Comparison of ENCODE assay signal across 19 cellular contexts in the genomic region with DNA sequence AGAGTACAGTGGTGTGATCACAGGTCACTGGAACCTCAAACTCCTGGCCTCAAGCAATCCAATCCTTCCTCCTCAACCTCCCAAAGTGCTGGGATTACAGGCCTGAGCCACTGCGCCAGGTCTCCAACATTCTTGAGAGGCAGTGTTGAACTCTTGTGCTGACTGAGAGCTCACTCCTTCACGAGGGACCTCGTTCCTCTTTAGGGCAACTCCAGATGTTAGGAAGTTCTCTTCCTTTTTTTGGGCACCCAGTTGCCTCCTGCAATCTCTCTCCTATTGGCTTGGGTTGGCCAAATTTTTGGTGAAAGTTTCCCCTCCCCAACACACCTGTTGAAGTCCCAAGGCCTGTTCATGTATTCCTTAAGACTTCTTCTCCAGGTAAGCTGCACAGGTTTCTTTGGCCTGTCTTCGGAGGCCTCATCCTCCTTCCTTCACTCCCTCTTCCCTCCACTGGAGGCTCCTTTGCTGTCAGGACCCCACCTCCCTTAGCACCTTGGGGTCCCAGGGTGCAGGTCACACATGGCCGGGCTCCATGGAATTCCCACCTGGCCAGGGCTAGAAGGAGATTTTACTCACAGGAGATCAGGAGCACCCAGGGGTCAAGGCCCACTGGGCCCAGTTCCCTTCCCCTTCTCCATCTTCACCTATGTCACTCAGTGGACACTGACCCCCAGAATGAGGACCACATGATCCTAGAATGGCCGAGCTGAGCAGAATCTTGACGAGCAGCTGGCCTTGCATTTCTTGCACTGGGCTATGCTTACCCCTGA.
"Had no signal": no experiment of that assay in that cellular context is flagged by ENCODE, and none has a peak within 500 bp of the region (broad histone marks: within the 10 kb centered on the region; RNA-seq: fewer than 3 reads in every experiment).

No MANE protein-coding gene starts in this region.

- H3K36me3 ChIP-seq: left ventricle myocardium inferior had no signal

- DNase-seq: activated B cell treated with CpG ODN at 0.5 μM for 24 hours; activated CD4-positive, alpha-beta T cell treated with anti-CD3 and anti-CD28 coated beads for 36 hours; activated CD4-positive, alpha-beta T cell treated with anti-CD3 and anti-CD28 coated beads, Interleukin-2, amount 50 U/mL, for 4 hours; activated CD8-positive, alpha-beta memory T cell treated with anti-CD3 and anti-CD28 coated beads for 24 hours; activated CD8-positive, alpha-beta memory T cell treated with anti-CD3 and anti-CD28 coated beads, Interleukin-2, amount 50 U/mL, for 4 hours; activated naive CD4-positive, alpha-beta T cell treated with anti-CD3 and anti-CD28 coated beads for 36 hours; activated T-cell treated with anti-CD3 and anti-CD28 coated beads, Interleukin-2, amount 50 U/mL, for 24 hours; caudate nucleus; effector memory CD4-positive, alpha-beta T cell; foreskin melanocyte; immature natural killer cell; kidney glomerular epithelial cell; left ventricle myocardium inferior; mammary epithelial cell; natural killer cell; stimulated activated CD4-positive, alpha-beta T cell treated with anti-CD3 and anti-CD28 coated beads, Interleukin-4, amount 100 ng/mL, for 1 hour; T1000; trophoblast cell had no signal

- H3K4me3 ChIP-seq: left ventricle myocardium inferior had no signal

- H3K9me3 ChIP-seq: left ventricle myocardium inferior had no signal

- ATAC-seq: activated CD4-positive, alpha-beta T cell treated with anti-CD3 and anti-CD28 coated beads for 36 hours; activated T-helper 17 cell treated with anti-CD3 and anti-CD28 coated beads, Interleukin-2, amount 50 U/mL, for 72 hours; natural killer cell had no signal
